Comparison of ENCODE assay signal across 27 cellular contexts in the genomic region with DNA sequence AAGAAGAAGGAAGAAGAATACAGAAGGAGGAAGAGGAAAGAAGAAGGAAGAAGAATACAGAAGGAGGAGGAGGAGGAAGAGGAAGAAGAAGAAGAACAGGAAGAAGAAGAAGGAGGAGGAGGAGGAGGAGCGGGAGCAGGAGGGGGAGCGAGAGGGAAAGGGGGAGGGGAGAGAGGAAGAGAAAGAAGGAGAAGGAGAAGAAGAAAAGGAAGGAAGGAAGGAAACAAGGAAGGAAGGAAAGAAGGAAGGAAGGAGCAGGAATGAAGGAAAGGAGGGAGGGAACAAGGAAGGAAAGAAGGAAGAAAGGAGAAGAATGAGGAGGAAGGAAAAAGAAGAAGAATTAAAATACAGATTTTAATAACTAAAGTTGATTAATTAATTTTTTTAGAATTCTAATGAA.
"Had no signal": no experiment of that assay in that cellular context is flagged by ENCODE, and none has a peak within 500 bp of the region (broad histone marks: within the 10 kb centered on the region; RNA-seq: fewer than 3 reads in every experiment).

No MANE protein-coding gene starts in this region.

- H3K36me3 ChIP-seq: stomach, suprapubic skin, thoracic aorta, thyroid gland, tibial artery, tibial nerve, transverse colon, upper lobe of left lung, upper lobe of right lung, uterus, vagina had no signal

- H3K4me3 ChIP-seq: stomach, suprapubic skin, testis, thoracic aorta, thyroid gland, tibial artery, tibial nerve, transverse colon, upper lobe of left lung, upper lobe of right lung, uterus, vagina had no signal

- DNase-seq: stimulated activated CD4-positive, alpha-beta T cell treated with anti-CD3 and anti-CD28 coated beads, Interleukin-2, amount 100 ng/mL, for 48 hours; stimulated activated CD4-positive, alpha-beta T cell treated with anti-CD3 and anti-CD28 coated beads, Interleukin-4, amount 100 ng/mL, for 1 hour; stimulated activated CD4-positive, alpha-beta T cell treated with anti-CD3 and anti-CD28 coated beads, Interleukin-4, amount 100 ng/mL, for 24 hours; stimulated activated CD4-positive, alpha-beta T cell treated with anti-CD3 and anti-CD28 coated beads, Interleukin-4, amount 100 ng/mL, for 4 hours; stimulated activated CD8-positive, alpha-beta memory T cell treated with anti-CD3 and anti-CD28 coated beads, Interleukin-4, amount 100 ng/mL, for 48 hours; stimulated activated naive B cell treated with anti-CD40 and anti-IgM and Interleukin-4, amounts not matched to agents 10 μg/mL and 1 μg/mL and 100 μg/mL, for 72 hours; stimulated activated naive CD4-positive, alpha-beta T cell; stimulated activated naive CD4-positive, alpha-beta T cell treated with Interleukin-2 at 50 U/mL for 16 hours; stimulated activated naive CD8-positive, alpha-beta T cell treated with anti-CD3 and anti-CD28 coated beads, Interleukin-15, amount 100 ng/mL, for 72 hours; stimulated activated naive CD8-positive, alpha-beta T cell treated with anti-CD3 and anti-CD28 coated beads, Interleukin-15, Interleukin-2, amounts not matched to agents 100 U/mL and 50 U/mL, for 24 hours; stomach; substantia nigra; testis; thyroid gland; tibial artery; transverse colon; trophoblast cell; upper lobe of left lung; upper lobe of right lung; uterus had no signal

- ATAC-seq: stimulated activated effector memory CD8-positive, alpha-beta T cell treated with anti-CD3 and anti-CD28 coated beads, Interleukin-12 subunit alpha, Interleukin-12 subunit beta, amount 100 ng/mL, for 72 hours; stimulated activated memory B cell treated with anti-CD40 and anti-IgM and Interleukin-4, amounts not matched to agents 10 μg/mL and 1 μg/mL and 100 μg/mL, for 72 hours; stimulated activated naive B cell treated with anti-CD40 and anti-IgM and Interleukin-4, amounts not matched to agents 10 μg/mL and 1 μg/mL and 100 μg/mL, for 72 hours; stimulated activated naive CD8-positive, alpha-beta T cell treated with anti-CD3 and anti-CD28 coated beads, Interleukin-15, amount 100 ng/mL, for 72 hours; stimulated activated naive CD8-positive, alpha-beta T cell treated with anti-CD3 and anti-CD28 coated beads, Interleukin-15, Interleukin-2, amounts not matched to agents 100 U/mL and 50 U/mL, for 24 hours; upper lobe of right lung had no signal

- H3K27me3 ChIP-seq: stomach, suprapubic skin, testis, thyroid gland, tibial artery, tibial nerve, transverse colon, upper lobe of left lung, upper lobe of right lung, uterus, vagina had no signal

- H3K27ac ChIP-seq: stomach, suprapubic skin, testis, thoracic aorta, thyroid gland, tibial artery, tibial nerve, transverse colon, upper lobe of left lung, upper lobe of right lung, uterus, vagina had no signal

- H3K9me3 ChIP-seq: suprapubic skin, testis, thoracic aorta, thyroid gland, transverse colon, upper lobe of left lung, upper lobe of right lung, uterus, vagina had no signal

- H3K4me1 ChIP-seq: uterus had no signal

- FAIRE-seq: urothelium cell line had no signal
